In the genomic region with DNA sequence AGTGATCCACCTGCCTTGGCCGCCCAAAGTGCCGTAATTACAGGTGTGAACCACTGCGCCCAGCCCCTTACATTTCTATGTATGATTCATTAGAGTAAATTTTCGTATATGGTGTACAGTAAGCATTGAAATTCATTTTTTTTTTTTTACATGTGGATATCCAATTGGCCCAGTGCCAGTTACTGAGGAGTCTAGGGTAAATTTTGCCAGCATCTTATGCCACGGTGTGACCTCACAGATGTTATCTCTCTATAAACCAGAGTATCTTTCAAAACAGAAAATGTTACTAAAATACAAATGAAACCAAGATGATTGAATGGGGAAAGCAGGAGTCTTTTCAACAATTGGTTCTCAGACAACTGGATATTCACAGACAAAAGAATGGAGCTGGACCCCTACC, we compare ENCODE assay signal across 32 cellular contexts.
"Had no signal": no experiment of that assay in that cellular context is flagged by ENCODE, and none has a peak within 500 bp of the region (broad histone marks: within the 10 kb centered on the region; RNA-seq: fewer than 3 reads in every experiment).

No MANE protein-coding gene starts in this region.

- ATAC-seq: activated CD4-positive, alpha-beta T cell treated with anti-CD3 and anti-CD28 coated beads for 36 hours; activated CD8-positive, alpha-beta memory T cell treated with anti-CD3 and anti-CD28 coated beads, Interleukin-2, amount 10 ng/mL, durations not matched to agents 7 days and 5 days; activated CD8-positive, alpha-beta T cell treated with anti-CD3 and anti-CD28 coated beads, Interleukin-2, amount 10 ng/mL, durations not matched to agents 7 days and 5 days; activated naive CD8-positive, alpha-beta T cell treated with anti-CD3 and anti-CD28 coated beads, Interleukin-2, amount 50 U/mL, for 24 hours; body of pancreas; effector memory CD8-positive, alpha-beta T cell; foreskin keratinocyte; gastrocnemius medialis; heart left ventricle had no signal

- H3K36me3 Mint-ChIP-seq: activated CD4-positive, alpha-beta memory T cell treated with anti-CD3 and anti-CD28 coated beads for 36 hours; activated naive CD4-positive, alpha-beta T cell treated with anti-CD3 and anti-CD28 coated beads, Interleukin-2, amount 50 U/mL, for 24 hours had no signal

- H3K27me3 ChIP-seq: adrenal gland, body of pancreas, esophagus muscularis mucosa, foreskin keratinocyte, gastrocnemius medialis, heart left ventricle had no signal

- DNase-seq: activated CD4-positive, alpha-beta memory T cell treated with anti-CD3 and anti-CD28 coated beads for 36 hours; activated CD4-positive, alpha-beta T cell treated with anti-CD3 and anti-CD28 coated beads for 36 hours; activated CD4-positive, alpha-beta T cell treated with anti-CD3 and anti-CD28 coated beads, Interleukin-2, amount 10 ng/mL, durations not matched to agents 24 days and 14 days; activated CD4-positive, CD25-positive, alpha-beta regulatory T cell; activated CD4-positive, CD25-positive, alpha-beta regulatory T cell treated with anti-CD3 and anti-CD28 coated beads, Interleukin-2, amount 50 U/mL, for 72 hours; activated CD8-positive, alpha-beta memory T cell treated with anti-CD3 and anti-CD28 coated beads, Interleukin-2, amount 10 ng/mL, durations not matched to agents 7 days and 5 days; activated CD8-positive, alpha-beta memory T cell treated with anti-CD3 and anti-CD28 coated beads, Interleukin-2, amount 50 U/mL, for 4 hours; activated CD8-positive, alpha-beta T cell treated with anti-CD3 and anti-CD28 coated beads, Interleukin-2, amount 10 ng/mL, durations not matched to agents 7 days and 5 days; activated effector memory CD4-positive, alpha-beta T cell treated with anti-CD3 and anti-CD28 coated beads, Interleukin-2, amount 50 U/mL, for 16 hours; activated naive CD4-positive, alpha-beta T cell treated with anti-CD3 and anti-CD28 coated beads for 36 hours; activated naive CD8-positive, alpha-beta T cell treated with anti-CD3 and anti-CD28 coated beads for 36 hours; activated naive CD8-positive, alpha-beta T cell treated with anti-CD3 and anti-CD28 coated beads, Interleukin-2, amount 50 U/mL, for 24 hours; activated T-cell treated with anti-CD3 and anti-CD28 coated beads, Interleukin-2, amount 50 U/mL, for 1 hour; activated T-cell treated with anti-CD3 and anti-CD28 coated beads, Interleukin-2, amount 50 U/mL, for 48 hours; adrenal gland; amygdala; aorta; body of pancreas; caudate nucleus; cortex of kidney; dermis blood vessel endothelial cell; effector CD4-positive, alpha-beta T cell; effector memory CD8-positive, alpha-beta T cell; foreskin keratinocyte; gastrocnemius medialis; glutamatergic neuron; heart left ventricle had no signal

- H3K9me3 ChIP-seq: adrenal gland, gastrocnemius medialis had no signal

- H3K9me3 Mint-ChIP-seq: activated naive CD4-positive, alpha-beta T cell treated with anti-CD3 and anti-CD28 coated beads, Interleukin-2, amount 50 U/mL, for 24 hours had no signal

- H3K4me3 ChIP-seq: adrenal gland, body of pancreas, esophagus muscularis mucosa, gastrocnemius medialis, heart left ventricle had no signal

- FAIRE-seq: colon had no signal

- H3K4me3 Mint-ChIP-seq: activated CD4-positive, alpha-beta memory T cell treated with anti-CD3 and anti-CD28 coated beads for 36 hours; activated CD4-positive, alpha-beta T cell treated with anti-CD3 and anti-CD28 coated beads for 36 hours; activated CD4-positive, alpha-beta T cell treated with anti-CD3 and anti-CD28 coated beads, Interleukin-2, amount 10 ng/mL, durations not matched to agents 24 days and 14 days; activated CD8-positive, alpha-beta memory T cell treated with anti-CD3 and anti-CD28 coated beads, Interleukin-2, amount 10 ng/mL, durations not matched to agents 7 days and 5 days; activated CD8-positive, alpha-beta T cell treated with anti-CD3 and anti-CD28 coated beads, Interleukin-2, amount 10 ng/mL, durations not matched to agents 7 days and 5 days; activated naive CD4-positive, alpha-beta T cell treated with anti-CD3 and anti-CD28 coated beads for 36 hours; activated naive CD4-positive, alpha-beta T cell treated with anti-CD3 and anti-CD28 coated beads, Interleukin-2, amount 50 U/mL, for 24 hours; activated naive CD8-positive, alpha-beta T cell treated with anti-CD3 and anti-CD28 coated beads for 36 hours; activated naive CD8-positive, alpha-beta T cell treated with anti-CD3 and anti-CD28 coated beads, Interleukin-2, amount 50 U/mL, for 24 hours; activated T-helper 1 cell treated with anti-CD3 and anti-CD28 coated beads, Interleukin-12 subunit alpha, Interleukin-12 subunit beta, Interleukin-2, Interleukin-4 antibody, amounts not matched to agents 30 ng/mL and 10 ng/mL and 1 ng/mL, durations not matched to agents 14 hours and 24 hours and 36 hours; effector memory CD8-positive, alpha-beta T cell had no signal

- H3K4me1 Mint-ChIP-seq: activated CD4-positive, alpha-beta T cell treated with anti-CD3 and anti-CD28 coated beads for 36 hours; activated CD4-positive, alpha-beta T cell treated with anti-CD3 and anti-CD28 coated beads, Interleukin-2, amount 10 ng/mL, durations not matched to agents 24 days and 14 days; activated naive CD4-positive, alpha-beta T cell treated with anti-CD3 and anti-CD28 coated beads, Interleukin-2, amount 50 U/mL, for 24 hours had no signal

- H3K27ac ChIP-seq: adrenal gland, body of pancreas, esophagus muscularis mucosa, foreskin keratinocyte, gastrocnemius medialis, heart left ventricle had no signal

- H3K36me3 ChIP-seq: adrenal gland, esophagus muscularis mucosa, gastrocnemius medialis, heart left ventricle had no signal

- H3K27ac Mint-ChIP-seq: activated CD4-positive, alpha-beta memory T cell treated with anti-CD3 and anti-CD28 coated beads for 36 hours; activated CD4-positive, alpha-beta T cell treated with anti-CD3 and anti-CD28 coated beads for 36 hours; activated CD4-positive, alpha-beta T cell treated with anti-CD3 and anti-CD28 coated beads, Interleukin-2, amount 10 ng/mL, durations not matched to agents 24 days and 14 days; activated CD8-positive, alpha-beta memory T cell treated with anti-CD3 and anti-CD28 coated beads, Interleukin-2, amount 10 ng/mL, durations not matched to agents 7 days and 5 days; activated CD8-positive, alpha-beta T cell treated with anti-CD3 and anti-CD28 coated beads, Interleukin-2, amount 10 ng/mL, durations not matched to agents 7 days and 5 days; activated naive CD4-positive, alpha-beta T cell treated with anti-CD3 and anti-CD28 coated beads for 36 hours; activated naive CD4-positive, alpha-beta T cell treated with anti-CD3 and anti-CD28 coated beads, Interleukin-2, amount 50 U/mL, for 24 hours; activated naive CD8-positive, alpha-beta T cell treated with anti-CD3 and anti-CD28 coated beads for 36 hours; activated naive CD8-positive, alpha-beta T cell treated with anti-CD3 and anti-CD28 coated beads, Interleukin-2, amount 50 U/mL, for 24 hours; activated T-helper 1 cell treated with anti-CD3 and anti-CD28 coated beads, Interleukin-12 subunit alpha, Interleukin-12 subunit beta, Interleukin-2, Interleukin-4 antibody, amounts not matched to agents 30 ng/mL and 10 ng/mL and 1 ng/mL, durations not matched to agents 14 hours and 24 hours and 36 hours; activated T-helper 2 cell treated with anti-CD3 and anti-CD28 coated beads, Interferon-gamma antibody, Interleukin-2, Interleukin-4, amounts not matched to agents 10 μg/mL and 5 μg/mL and 100 μg/mL, durations not matched to agents 14 hours and 24 hours and 36 hours; effector memory CD8-positive, alpha-beta T cell had no signal

- H3K27me3 Mint-ChIP-seq: activated CD4-positive, alpha-beta memory T cell treated with anti-CD3 and anti-CD28 coated beads for 36 hours; activated CD4-positive, alpha-beta T cell treated with anti-CD3 and anti-CD28 coated beads for 36 hours; activated CD4-positive, alpha-beta T cell treated with anti-CD3 and anti-CD28 coated beads, Interleukin-2, amount 10 ng/mL, durations not matched to agents 24 days and 14 days; activated CD8-positive, alpha-beta memory T cell treated with anti-CD3 and anti-CD28 coated beads, Interleukin-2, amount 10 ng/mL, durations not matched to agents 7 days and 5 days; activated naive CD4-positive, alpha-beta T cell treated with anti-CD3 and anti-CD28 coated beads, Interleukin-2, amount 50 U/mL, for 24 hours; activated naive CD8-positive, alpha-beta T cell treated with anti-CD3 and anti-CD28 coated beads for 36 hours; activated naive CD8-positive, alpha-beta T cell treated with anti-CD3 and anti-CD28 coated beads, Interleukin-2, amount 50 U/mL, for 24 hours; effector memory CD8-positive, alpha-beta T cell had no signal
